17 cellular contexts compared by ENCODE assay signal in genomic region chr12:69998922-69999321, GRCh38.
"Had no signal": no experiment of that assay in that cellular context is flagged by ENCODE, and none has a peak within 500 bp of the region (broad histone marks: within the 10 kb centered on the region; RNA-seq: fewer than 3 reads in every experiment).

No MANE protein-coding gene starts in this region.

- DNase-seq: activated CD4-positive, alpha-beta memory T cell treated with anti-CD3 and anti-CD28 coated beads, Interleukin-2, amount 10 ng/mL, durations not matched to agents 7 days and 5 days; activated naive CD4-positive, alpha-beta T cell treated with anti-CD3 and anti-CD28 coated beads, Interleukin-2, amount 10 ng/mL, durations not matched to agents 7 days and 5 days; activated T-cell treated with anti-CD3 and anti-CD28 coated beads, Interleukin-2, amount 50 U/mL, for 24 hours; endodermal cell; head of caudate nucleus; left cardiac atrium; psoas muscle; right lobe of liver; stimulated activated naive CD8-positive, alpha-beta T cell treated with anti-CD3 and anti-CD28 coated beads, Interleukin-15, amount 100 ng/mL, for 72 hours; upper lobe of left lung; WERI-Rb-1 had no signal

- H3K36me3 Mint-ChIP-seq: activated naive CD4-positive, alpha-beta T cell treated with anti-CD3 and anti-CD28 coated beads, Interleukin-2, amount 10 ng/mL, durations not matched to agents 7 days and 5 days; mesothelial cell of epicardium had no signal

- H3K9me3 ChIP-seq: ascending aorta, breast epithelium, psoas muscle, right lobe of liver, upper lobe of left lung had no signal

- H3K27ac ChIP-seq: breast epithelium, psoas muscle, right lobe of liver, upper lobe of left lung, WERI-Rb-1 had no signal

- H3K9me3 Mint-ChIP-seq: activated CD4-positive, alpha-beta memory T cell treated with anti-CD3 and anti-CD28 coated beads, Interleukin-2, amount 10 ng/mL, durations not matched to agents 7 days and 5 days; activated naive CD4-positive, alpha-beta T cell treated with anti-CD3 and anti-CD28 coated beads, Interleukin-2, amount 10 ng/mL, durations not matched to agents 7 days and 5 days; activated T-cell treated with anti-CD3 and anti-CD28 coated beads, Interleukin-2, amount 50 U/mL, for 24 hours; endodermal cell; mesothelial cell of epicardium; neural crest cell; stimulated activated naive CD8-positive, alpha-beta T cell treated with anti-CD3 and anti-CD28 coated beads, Interleukin-15, amount 100 ng/mL, for 72 hours had no signal

- H3K4me3 ChIP-seq: ascending aorta, breast epithelium, lung, psoas muscle, right lobe of liver, upper lobe of left lung had no signal

- H3K27me3 ChIP-seq: ascending aorta, breast epithelium, right lobe of liver, upper lobe of left lung had no signal

- H3K4me3 Mint-ChIP-seq: activated CD4-positive, alpha-beta memory T cell treated with anti-CD3 and anti-CD28 coated beads, Interleukin-2, amount 10 ng/mL, durations not matched to agents 7 days and 5 days; activated naive CD4-positive, alpha-beta T cell treated with anti-CD3 and anti-CD28 coated beads, Interleukin-2, amount 10 ng/mL, durations not matched to agents 7 days and 5 days; activated T-cell treated with anti-CD3 and anti-CD28 coated beads, Interleukin-2, amount 50 U/mL, for 24 hours; endodermal cell; mesothelial cell of epicardium; neural crest cell; stimulated activated naive CD8-positive, alpha-beta T cell treated with anti-CD3 and anti-CD28 coated beads, Interleukin-15, amount 100 ng/mL, for 72 hours had no signal

- H3K36me3 ChIP-seq: ascending aorta, breast epithelium, right lobe of liver, upper lobe of left lung, WERI-Rb-1 had no signal

- H3K27me3 Mint-ChIP-seq: activated CD4-positive, alpha-beta memory T cell treated with anti-CD3 and anti-CD28 coated beads, Interleukin-2, amount 10 ng/mL, durations not matched to agents 7 days and 5 days had no signal

- ATAC-seq: left cardiac atrium; psoas muscle; right lobe of liver; stimulated activated naive CD8-positive, alpha-beta T cell treated with anti-CD3 and anti-CD28 coated beads, Interleukin-15, amount 100 ng/mL, for 72 hours had no signal

- H3K4me1 Mint-ChIP-seq: activated CD4-positive, alpha-beta memory T cell treated with anti-CD3 and anti-CD28 coated beads, Interleukin-2, amount 10 ng/mL, durations not matched to agents 7 days and 5 days; activated naive CD4-positive, alpha-beta T cell treated with anti-CD3 and anti-CD28 coated beads, Interleukin-2, amount 10 ng/mL, durations not matched to agents 7 days and 5 days; neural crest cell; stimulated activated naive CD8-positive, alpha-beta T cell treated with anti-CD3 and anti-CD28 coated beads, Interleukin-15, amount 100 ng/mL, for 72 hours had no signal

- H3K4me1 ChIP-seq: breast epithelium, psoas muscle, right lobe of liver had no signal

- FAIRE-seq: frontal cortex had no signal

- H3K27ac Mint-ChIP-seq: activated CD4-positive, alpha-beta memory T cell treated with anti-CD3 and anti-CD28 coated beads, Interleukin-2, amount 10 ng/mL, durations not matched to agents 7 days and 5 days; activated naive CD4-positive, alpha-beta T cell treated with anti-CD3 and anti-CD28 coated beads, Interleukin-2, amount 10 ng/mL, durations not matched to agents 7 days and 5 days; activated T-cell treated with anti-CD3 and anti-CD28 coated beads, Interleukin-2, amount 50 U/mL, for 24 hours; endodermal cell; mesothelial cell of epicardium; stimulated activated naive CD8-positive, alpha-beta T cell treated with anti-CD3 and anti-CD28 coated beads, Interleukin-15, amount 100 ng/mL, for 72 hours had no signal
